In the genomic region with DNA sequence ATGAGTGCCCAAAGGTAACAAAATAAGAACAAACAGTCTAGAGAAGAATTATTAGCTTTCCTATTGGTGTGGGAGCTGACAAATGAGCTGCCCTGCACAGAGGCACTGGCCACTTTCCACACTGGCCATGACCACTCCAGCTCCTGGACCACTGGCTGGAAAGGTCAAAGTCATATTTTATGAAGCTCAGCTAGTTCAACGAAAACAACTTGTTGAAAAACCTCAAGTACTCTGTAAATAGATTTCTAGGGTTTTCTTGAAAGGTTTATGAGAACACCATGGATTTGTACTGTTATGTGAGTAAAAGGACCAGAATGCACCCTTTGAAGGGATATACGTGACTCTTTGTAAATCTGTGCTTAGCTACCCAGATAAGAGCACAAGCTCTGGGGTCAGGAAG, we compare ENCODE assay signal across 26 cellular contexts. TPM values are rescaled to one million over a fixed set of nuclear protein-coding genes. Genes with fewer than 3 reads are reported as not detected.
DNase-seq lines count a peak whose midpoint lies in the region; ATAC-seq and TF ChIP-seq lines count a peak whose summit lies in the region.
"Had no signal": no experiment of that assay in that cellular context is flagged by ENCODE, and none has a peak within 500 bp of the region (broad histone marks: within the 10 kb centered on the region; RNA-seq: fewer than 3 reads in every experiment).

No MANE protein-coding gene starts in this region.

- ATAC-seq in upper lobe of right lung (peak; percentile 64), GM18502 (IDR thresholded peaks at IDR 0.05; ENCODE audit: poor library complexity, unreplicated experiment) (no peak)
- ATAC-seq: GM23338, Panc1 had no signal

- H3K9me3 ChIP-seq in ovary (no peaks in the 10 kb centered on the region), upper lobe of right lung (peaks cover 4% of the 10 kb centered on the region), testis (no peaks in the 10 kb centered on the region)

- peaks cover 6% of the 10 kb centered on the region for H3K36me3 Mint-ChIP-seq in activated naive CD8-positive, alpha-beta T cell treated with anti-CD3 and anti-CD28 coated beads for 36 hours
- H3K36me3 Mint-ChIP-seq: CD4-positive, CD25-positive, alpha-beta regulatory T cell had no signal

- H3K36me3 ChIP-seq in ovary (no peaks in the 10 kb centered on the region), upper lobe of right lung (no peaks in the 10 kb centered on the region), testis (ENCODE audit: low read depth, missing control alignments) (no peaks in the 10 kb centered on the region)
- H3K36me3 ChIP-seq: BLaER1 had no signal

- TF ChIP-seq EP300 in ovary (IDR thresholded peaks at IDR 0.05), result no peak

- WGBS in ovary, 3 donors, result 6 to 11% (median 9%) methylated on average over 2 of the region's 2 CpGs
- 52 to 56% methylated on average over 2 of the region's 2 CpGs for WGBS in testis, 2 donors

- intact Hi-C loops in ovary (cut with DNase I), result no loop called here
- intact Hi-C loops in upper lobe of right lung (cut with DNase I), result no loop called here
- intact Hi-C loops in testis (cut with DNase I; ENCODE audit: low total_unique reads), result no loop called here

- TF ChIP-seq CTCF in ovary (IDR thresholded peaks at IDR 0.05), result no peak
- TF ChIP-seq CTCF in upper lobe of right lung (IDR thresholded peaks at IDR 0.05), result no peak
- no peak for TF ChIP-seq CTCF in testis (IDR thresholded peaks at IDR 0.05)

- H3K4me1 ChIP-seq in ovary (ENCODE audit: insufficient read depth) (no peaks in the 10 kb centered on the region), upper lobe of right lung (peaks cover 6% of the 10 kb centered on the region), testis (no peaks in the 10 kb centered on the region)
- H3K4me1 ChIP-seq: BLaER1 had no signal

- peak; percentile 21 for DNase-seq in amniotic epithelial cell (ENCODE audit: low read depth)
- peak; percentile 39 for DNase-seq in left kidney (ENCODE audit: low read depth, low spot score)
- peak; percentile 47 to 72 (median 56) for DNase-seq in ovary
- DNase-seq in upper lobe of right lung, result no peak
- DNase-seq in cerebellar cortex (ENCODE audit: low spot score), result no peak
- DNase-seq in activated naive CD8-positive, alpha-beta T cell treated with anti-CD3 and anti-CD28 coated beads for 36 hours, result no peak
- no peak for DNase-seq in testis
- DNase-seq: CD4-positive, CD25-positive, alpha-beta regulatory T cell; DMS153; H9; HFFc6; MM.1S; NCI-H1417 treated with DMSO at 0.1 percent for 48 hours; NCI-H187; NCI-H2081 treated with DMSO at 0.1 percent for 48 hours; NCI-H2171; NCI-H226; NCI-H510A; NCI-H69 had no signal

- H3K27me3 ChIP-seq in ovary (no peaks in the 10 kb centered on the region), upper lobe of right lung (no peaks in the 10 kb centered on the region), testis (no peaks in the 10 kb centered on the region)
- H3K27me3 ChIP-seq: BLaER1 had no signal

- peaks cover 21% of the 10 kb centered on the region for H3K9me3 Mint-ChIP-seq in activated naive CD8-positive, alpha-beta T cell treated with anti-CD3 and anti-CD28 coated beads for 36 hours

- no peak overlapping the region for H3K4me3 ChIP-seq in ovary
- no peak overlapping the region for H3K4me3 ChIP-seq in upper lobe of right lung
- no peak overlapping the region for H3K4me3 ChIP-seq in testis
- H3K4me3 ChIP-seq: BLaER1, GM23338 had no signal

- no peaks in the 10 kb centered on the region for H3K4me1 Mint-ChIP-seq in activated naive CD8-positive, alpha-beta T cell treated with anti-CD3 and anti-CD28 coated beads for 36 hours
- H3K4me1 Mint-ChIP-seq: CD4-positive, CD25-positive, alpha-beta regulatory T cell; IgD-negative memory B cell had no signal

- peak overlapping the region in 1 of 2 donors; percentile 33 for H3K27ac ChIP-seq in ovary
- H3K27ac ChIP-seq in upper lobe of right lung, result no peak overlapping the region
- H3K27ac ChIP-seq in testis, result no peak overlapping the region
- H3K27ac ChIP-seq: BLaER1, KMS-11, RWPE1 had no signal

- H3K27ac Mint-ChIP-seq in activated naive CD8-positive, alpha-beta T cell treated with anti-CD3 and anti-CD28 coated beads for 36 hours, result no peak overlapping the region
- H3K27ac Mint-ChIP-seq: CD4-positive, CD25-positive, alpha-beta regulatory T cell; GM23338; H9; HFFc6; IgD-negative memory B cell had no signal

- no peak overlapping the region for H3K4me3 Mint-ChIP-seq in activated naive CD8-positive, alpha-beta T cell treated with anti-CD3 and anti-CD28 coated beads for 36 hours
- H3K4me3 Mint-ChIP-seq: CD4-positive, CD25-positive, alpha-beta regulatory T cell; GM23338; H9; HFFc6; IgD-negative memory B cell had no signal

- TF ChIP-seq POLR2A in ovary (IDR thresholded peaks at IDR 0.05) (no peak), testis (IDR thresholded peaks at IDR 0.05) (no peak)

- no peaks in the 10 kb centered on the region for H3K27me3 Mint-ChIP-seq in activated naive CD8-positive, alpha-beta T cell treated with anti-CD3 and anti-CD28 coated beads for 36 hours
- H3K27me3 Mint-ChIP-seq: IgD-negative memory B cell had no signal

RNA-seq across cellular contexts. Expression of a gene that starts 54.5 kb away (rescaled TPM):
- 10 to 100 TPM; 28.8 to 62.0 (median 50.5) TPM for total RNA-seq in ovary
- 10 to 100 TPM in 1 of 2 donors, 1 to 10 TPM in 1; 7.9 to 15.9 TPM for polyA plus RNA-seq in ovary
- total RNA-seq in upper lobe of right lung, result 39.2 TPM
- total RNA-seq in activated naive CD8-positive, alpha-beta T cell treated with anti-CD3 and anti-CD28 coated beads for 36 hours, result 1 to 10 TPM; 6.6 to 9.7 TPM
- total RNA-seq in testis, result 10 to 100 TPM; 32.3 to 32.8 TPM
- 14.6 TPM for polyA plus RNA-seq in testis (ENCODE audit: insufficient read depth, low read depth, low replicate concordance)

Comparison
In these comparisons a context has a peak if more than half of its experiments do, and no peak if none do; other contexts are left out.
1. DNase-seq: peak in amniotic epithelial cell (single experiment), left kidney (single experiment) and ovary (5 of 5); none in upper lobe of right lung (single experiment), cerebellar cortex (single experiment), activated naive CD8-positive, alpha-beta T cell treated with anti-CD3 and anti-CD28 coated beads for 36 hours (single experiment) and testis (single experiment).